Comparison of ENCODE assay signal across 8 cellular contexts in the genomic region with DNA sequence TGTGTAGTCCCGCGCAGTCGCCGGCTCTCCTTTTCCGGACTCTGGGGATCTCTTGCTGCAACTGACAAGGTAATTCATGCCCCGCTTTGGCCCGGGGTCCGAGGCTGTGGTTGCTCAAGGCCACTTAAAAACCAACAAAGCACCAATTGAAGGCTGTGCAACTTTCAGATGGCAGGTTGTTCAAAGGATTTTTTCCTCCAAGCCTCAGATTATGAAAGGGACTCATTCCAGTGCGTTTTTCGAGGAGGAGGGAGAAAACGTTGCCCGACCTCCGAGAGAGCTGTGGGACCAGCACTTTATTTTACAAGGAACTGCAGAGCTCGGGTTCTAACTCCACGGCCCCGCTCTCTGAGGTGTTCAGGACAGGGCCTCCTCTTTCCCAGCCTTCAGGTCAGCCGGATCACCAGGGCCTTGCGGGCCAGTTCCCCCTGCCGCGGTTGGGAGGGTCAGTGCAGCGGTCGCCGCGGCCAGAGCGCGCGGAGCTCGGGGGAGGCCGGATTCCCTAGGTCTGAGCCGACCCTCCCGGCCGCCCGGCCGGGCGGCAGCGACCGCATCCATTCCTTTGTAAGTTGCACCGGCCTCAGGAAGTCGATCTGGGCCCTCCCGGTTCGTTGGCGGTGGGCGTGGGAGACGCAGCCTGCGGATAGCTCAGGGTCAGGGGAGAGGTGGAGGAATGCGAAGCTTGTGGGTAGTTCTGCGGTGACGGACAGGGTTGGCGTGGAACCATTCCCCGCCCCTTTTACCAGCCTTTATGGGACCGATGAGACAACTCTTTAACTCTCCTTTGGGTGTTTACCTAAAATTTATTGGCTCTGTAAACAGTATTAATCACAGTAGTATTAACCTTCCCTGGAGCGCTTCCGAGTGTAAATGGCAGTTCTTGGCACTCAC. TPM values are rescaled to one million over a fixed set of nuclear protein-coding genes. Genes with fewer than 3 reads are reported as not detected.
DNase-seq lines count a peak whose midpoint lies in the region; ATAC-seq and TF ChIP-seq lines count a peak whose summit lies in the region.

No MANE protein-coding gene starts in this region.

- DNase-seq in NCI-H2227 (lab: John Stamatoyannopoulos, UW; ENCODE audit: unreplicated experiment) (peak; percentile 1), NCI-H2227 treated with DMSO at 0.1 percent for 48 hours (lab: John Stamatoyannopoulos, UW) (no peak), OCI-M1 (lab: John Stamatoyannopoulos, UW) (peak; percentile 69), mammary epithelial cell (peak; percentile 73), iPS-NIHi7 (ENCODE audit: extremely low spot score) (peak; percentile 83)

- no peak for ATAC-seq in HG02588 (IDR thresholded peaks at IDR 0.05; ENCODE audit: unreplicated experiment)
- ATAC-seq in GM21381 (IDR thresholded peaks at IDR 0.05; ENCODE audit: unreplicated experiment) = no peak

- in situ Hi-C loops in mammary epithelial cell (cut with MboI; ENCODE audit: low sequenced_read_pairs in 2 of 2) = loop anchor here in 1 of 2 donors (10.0 kb wide), 1 partner anchor 198 kb away; no protein-coding TSS in a partner anchor

- peak overlapping the region; percentile 99 for H3K4me2 ChIP-seq in mammary epithelial cell (ENCODE audit: insufficient read depth, low read depth, low read length)
- H3K4me2 ChIP-seq in skeletal muscle satellite cell (ENCODE audit: low read length) = peak overlapping the region; percentile 76

- H3K27me3 ChIP-seq in mammary epithelial cell (ENCODE audit: insufficient read depth, low read length) (no peaks in the 10 kb centered on the region), skeletal muscle satellite cell (ENCODE audit: control insufficient read depth, insufficient read depth, low read length) (no peaks in the 10 kb centered on the region)

- CTCF ChIA-PET in mammary epithelial cell (lab: Charles Lee; ENCODE audit: low non-redundant PET) = interaction anchor here (0.5 to 0.7 kb wide), 4 partner anchors 10 to 302 kb away, joined by 3 to 9 read pairs (median 5); no protein-coding TSS in a partner anchor

- H3K4me1 ChIP-seq in mammary epithelial cell (ENCODE audit: insufficient read depth, low read length) (peaks cover 11% of the 10 kb centered on the region), skeletal muscle satellite cell (ENCODE audit: control insufficient read depth, insufficient read depth, low read length) (peaks cover 9% of the 10 kb centered on the region)

- H3K9me3 ChIP-seq in mammary epithelial cell (replicated peaks; ENCODE audit: insufficient read depth, low read length) = no peaks in the 10 kb centered on the region
- H3K9me3 ChIP-seq in skeletal muscle satellite cell (replicated peaks; ENCODE audit: low read length) = no peaks in the 10 kb centered on the region

- H2AFZ ChIP-seq in mammary epithelial cell (ENCODE audit: low read depth, low read length) = peak overlapping the region; percentile 87

- dilution Hi-C loops in mammary epithelial cell (cut with HindIII; ENCODE audit: low sequenced_read_pairs) = loop anchor here (5.0 kb wide), 2 partner anchors 51 to 59 kb away; no protein-coding TSS in a partner anchor

- H3K9ac ChIP-seq in mammary epithelial cell (ENCODE audit: insufficient read depth, low read length) (peak overlapping the region; percentile 67), skeletal muscle satellite cell (ENCODE audit: low read depth, low read length) (peak overlapping the region; percentile 95)

- no TSS peak for BruUV-seq in mammary epithelial cell (replicated peaks; lab: Mats Ljungman, UMichigan)

- intact Hi-C loops in mammary epithelial cell (cut with micrococcal nuclease) = loop anchor here (5.0 kb wide), 1 partner anchor 46 kb away; no protein-coding TSS in a partner anchor

- TF ChIP-seq CTCF in mammary epithelial cell (conservative IDR thresholded peaks at IDR 0.05 in 1 of 2, IDR thresholded peaks at IDR 0.05 in 1 of 2; ENCODE audit: extremely low read depth in 1 of 2, insufficient read depth in 1 of 2, low read depth in 1 of 2, low read length in 2 of 2) = no peak

- no peaks in the 10 kb centered on the region for H4K20me1 ChIP-seq in mammary epithelial cell (ENCODE audit: insufficient read depth, low read length)

- peak overlapping the region; percentile 79 to 95 (median 84) for H3K4me3 ChIP-seq in mammary epithelial cell (replicated peaks in 1 of 3; ENCODE audit: insufficient read depth in 1 of 3, low read depth in 2 of 3, low read length in 3 of 3)
- peak overlapping the region; percentile 80 for H3K4me3 ChIP-seq in skeletal muscle satellite cell (ENCODE audit: low read length)

- H3K36me3 ChIP-seq in mammary epithelial cell (ENCODE audit: insufficient read depth, low read length) = no peaks in the 10 kb centered on the region
- peaks cover 1% of the 10 kb centered on the region for H3K36me3 ChIP-seq in skeletal muscle satellite cell (ENCODE audit: insufficient read depth, low read length)

- 1% methylated on average over 29 of the region's 53 CpGs for WGBS in mammary epithelial cell (ENCODE audit: low coverage, missing lambda C conversion rate)

- H3K27ac ChIP-seq in mammary epithelial cell (ENCODE audit: insufficient read depth, low read depth, low read length) = peak overlapping the region; percentile 41

- H3K79me2 ChIP-seq in mammary epithelial cell (ENCODE audit: insufficient read depth, low read length) = peaks cover 32% of the 10 kb centered on the region

RNA-seq across cellular contexts. Expression of a gene that starts 1.6 kb away (rescaled TPM):
- total RNA-seq in mammary epithelial cell = 10 to 100 TPM; 36.8 to 44.9 TPM
- polyA plus RNA-seq in mammary epithelial cell = 10.0 TPM
- 72.3 TPM for polyA minus RNA-seq in mammary epithelial cell
- 58.1 and 66.6 TPM in 2 replicates for total RNA-seq in skeletal muscle satellite cell (2012; rRNA removed)
